In the genomic region with DNA sequence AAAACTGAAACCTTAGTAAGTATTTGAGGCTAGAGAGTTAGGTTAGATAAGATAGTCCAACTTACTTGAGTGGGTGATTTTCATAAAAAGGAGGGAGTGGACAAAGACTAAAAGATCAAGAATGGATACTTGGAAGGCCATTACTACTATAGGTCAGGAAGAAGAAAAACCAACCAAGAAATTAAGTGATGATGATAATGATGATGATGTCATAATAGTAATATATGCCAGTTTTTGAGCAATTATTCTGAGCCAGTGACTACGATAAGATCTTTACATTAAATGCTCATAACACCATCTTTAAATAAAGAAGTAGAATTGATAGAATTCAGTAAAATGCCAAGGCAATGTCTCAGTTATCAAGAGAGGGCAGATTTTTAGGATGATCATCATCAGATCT, we compare ENCODE assay signal across 2 cellular contexts.
A peak's percentile ranks its signal among the peaks of the same experiment; 100 is the strongest.
TF ChIP-seq lines count a peak whose summit lies in the region.

No MANE protein-coding gene starts in this region.

TF ChIP-seq in HepG2, 621 proteins besides CTCF, POLR2A, EP300 and RAD21 (continued from another document):
- TF ChIP-seq ZNF597 (CRISPR knock-in tag; IDR thresholded peaks at IDR 0.05) (no peak), ZNF383 (CRISPR knock-in tag; IDR thresholded peaks at IDR 0.05; ENCODE audit: borderline replicate concordance) (no peak), DDIT3 (CRISPR knock-in tag; IDR thresholded peaks at IDR 0.05) (no peak), ATF7 (IDR thresholded peaks at IDR 0.05) (peak; percentile 93), ATF7 (CRISPR knock-in tag; IDR thresholded peaks at IDR 0.05) (no peak), CCAR2 (optimal IDR thresholded peaks at IDR 0.05; ENCODE audit: low read depth, low read length) (no peak), SMAD9 (CRISPR knock-in tag; IDR thresholded peaks at IDR 0.05) (no peak)
- TF ChIP-seq, protein P1, sequence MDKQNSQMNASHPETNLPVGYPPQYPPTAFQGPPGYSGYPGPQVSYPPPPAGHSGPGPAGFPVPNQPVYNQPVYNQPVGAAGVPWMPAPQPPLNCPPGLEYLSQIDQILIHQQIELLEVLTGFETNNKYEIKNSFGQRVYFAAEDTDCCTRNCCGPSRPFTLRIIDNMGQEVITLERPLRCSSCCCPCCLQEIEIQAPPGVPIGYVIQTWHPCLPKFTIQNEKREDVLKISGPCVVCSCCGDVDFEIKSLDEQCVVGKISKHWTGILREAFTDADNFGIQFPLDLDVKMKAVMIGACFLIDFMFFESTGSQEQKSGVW (CRISPR knock-in tag; IDR thresholded peaks at IDR 0.05; ENCODE audit: borderline replicate concordance) = no peak
- TF ChIP-seq, protein P2, sequence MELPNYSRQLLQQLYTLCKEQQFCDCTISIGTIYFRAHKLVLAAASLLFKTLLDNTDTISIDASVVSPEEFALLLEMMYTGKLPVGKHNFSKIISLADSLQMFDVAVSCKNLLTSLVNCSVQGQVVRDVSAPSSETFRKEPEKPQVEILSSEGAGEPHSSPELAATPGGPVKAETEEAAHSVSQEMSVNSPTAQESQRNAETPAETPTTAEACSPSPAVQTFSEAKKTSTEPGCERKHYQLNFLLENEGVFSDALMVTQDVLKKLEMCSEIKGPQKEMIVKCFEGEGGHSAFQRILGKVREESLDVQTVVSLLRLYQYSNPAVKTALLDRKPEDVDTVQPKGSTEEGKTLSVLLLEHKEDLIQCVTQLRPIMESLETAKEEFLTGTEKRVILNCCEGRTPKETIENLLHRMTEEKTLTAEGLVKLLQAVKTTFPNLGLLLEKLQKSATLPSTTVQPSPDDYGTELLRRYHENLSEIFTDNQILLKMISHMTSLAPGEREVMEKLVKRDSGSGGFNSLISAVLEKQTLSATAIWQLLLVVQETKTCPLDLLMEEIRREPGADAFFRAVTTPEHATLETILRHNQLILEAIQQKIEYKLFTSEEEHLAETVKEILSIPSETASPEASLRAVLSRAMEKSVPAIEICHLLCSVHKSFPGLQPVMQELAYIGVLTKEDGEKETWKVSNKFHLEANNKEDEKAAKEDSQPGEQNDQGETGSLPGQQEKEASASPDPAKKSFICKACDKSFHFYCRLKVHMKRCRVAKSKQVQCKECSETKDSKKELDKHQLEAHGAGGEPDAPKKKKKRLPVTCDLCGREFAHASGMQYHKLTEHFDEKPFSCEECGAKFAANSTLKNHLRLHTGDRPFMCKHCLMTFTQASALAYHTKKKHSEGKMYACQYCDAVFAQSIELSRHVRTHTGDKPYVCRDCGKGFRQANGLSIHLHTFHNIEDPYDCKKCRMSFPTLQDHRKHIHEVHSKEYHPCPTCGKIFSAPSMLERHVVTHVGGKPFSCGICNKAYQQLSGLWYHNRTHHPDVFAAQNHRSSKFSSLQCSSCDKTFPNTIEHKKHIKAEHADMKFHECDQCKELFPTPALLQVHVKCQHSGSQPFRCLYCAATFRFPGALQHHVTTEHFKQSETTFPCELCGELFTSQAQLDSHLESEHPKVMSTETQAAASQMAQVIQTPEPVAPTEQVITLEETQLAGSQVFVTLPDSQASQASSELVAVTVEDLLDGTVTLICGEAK (IDR thresholded peaks at IDR 0.05) = no peak
- TF ChIP-seq, protein P2 (CRISPR knock-in tag; IDR thresholded peaks at IDR 0.05) = no peak

TF ChIP-seq in K562, 482 proteins besides CTCF, POLR2A, EP300 and RAD21:
- TF ChIP-seq, protein P3, sequence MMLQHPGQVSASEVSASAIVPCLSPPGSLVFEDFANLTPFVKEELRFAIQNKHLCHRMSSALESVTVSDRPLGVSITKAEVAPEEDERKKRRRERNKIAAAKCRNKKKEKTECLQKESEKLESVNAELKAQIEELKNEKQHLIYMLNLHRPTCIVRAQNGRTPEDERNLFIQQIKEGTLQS (IDR thresholded peaks at IDR 0.05) = peak; percentile 29; the same call in 1 of the 2 replicates
- TF ChIP-seq, protein P3 (CRISPR knock-in tag; conservative IDR thresholded peaks at IDR 0.05) = no peak
- TF ChIP-seq MITF (IDR thresholded peaks at IDR 0.05) = no peak
- TF ChIP-seq ZNF740 (CRISPR knock-in tag; IDR thresholded peaks at IDR 0.05) = no peak
- no peak for TF ChIP-seq ZNF740 (tag; IDR thresholded peaks at IDR 0.05)
